ENCODE assay signal across 1 cellular context in the genomic region with DNA sequence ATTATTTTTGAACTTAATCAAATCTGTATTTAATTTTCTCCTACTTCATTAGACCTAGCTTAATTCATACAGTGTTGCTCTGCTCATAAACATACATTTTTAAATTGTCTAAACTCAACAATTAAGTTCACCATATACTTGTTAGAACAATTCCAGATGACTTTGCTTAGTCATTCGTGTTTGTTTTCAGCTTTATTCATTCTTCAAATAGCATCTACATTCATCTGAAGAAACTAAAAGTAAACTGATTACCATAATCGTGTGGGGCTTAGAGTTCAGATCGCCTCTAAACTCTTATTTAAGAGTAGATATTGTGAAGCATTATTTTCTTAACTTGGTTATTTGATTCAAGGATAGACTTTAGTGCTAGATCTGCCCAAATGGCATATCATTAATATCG.
TF ChIP-seq lines count a peak whose summit lies in the region.

No MANE protein-coding gene starts in this region.

TF ChIP-seq in IMR-90, 13 proteins besides CTCF, POLR2A, EP300 and RAD21:
- no peak for TF ChIP-seq MAZ (IDR thresholded peaks at IDR 0.05; ENCODE audit: borderline replicate concordance, low read depth, low read length)
- no peak for TF ChIP-seq CHD1 (IDR thresholded peaks at IDR 0.05; ENCODE audit: low read depth, low read length)
- no peak for TF ChIP-seq SMC3 (IDR thresholded peaks at IDR 0.05; ENCODE audit: low read depth, low read length)
- TF ChIP-seq MXI1 (IDR thresholded peaks at IDR 0.05; ENCODE audit: borderline replicate concordance, low read depth, low read length): no peak
- no peak for TF ChIP-seq NFE2L2 (IDR thresholded peaks at IDR 0.05; ENCODE audit: low read depth, low read length)
- no peak for TF ChIP-seq RFX5 (IDR thresholded peaks at IDR 0.05; ENCODE audit: low read depth, low read length)
- no peak for TF ChIP-seq RCOR1 (IDR thresholded peaks at IDR 0.05; ENCODE audit: insufficient replicate concordance, low read length)
- no peak for TF ChIP-seq MAFK (IDR thresholded peaks at IDR 0.05; ENCODE audit: low read depth, low read length)
- no peak for TF ChIP-seq CEBPB (IDR thresholded peaks at IDR 0.05; ENCODE audit: low read depth, low read length)
- no peak for TF ChIP-seq BHLHE40 (IDR thresholded peaks at IDR 0.05; ENCODE audit: low read depth, low read length)
- TF ChIP-seq, protein P1, sequence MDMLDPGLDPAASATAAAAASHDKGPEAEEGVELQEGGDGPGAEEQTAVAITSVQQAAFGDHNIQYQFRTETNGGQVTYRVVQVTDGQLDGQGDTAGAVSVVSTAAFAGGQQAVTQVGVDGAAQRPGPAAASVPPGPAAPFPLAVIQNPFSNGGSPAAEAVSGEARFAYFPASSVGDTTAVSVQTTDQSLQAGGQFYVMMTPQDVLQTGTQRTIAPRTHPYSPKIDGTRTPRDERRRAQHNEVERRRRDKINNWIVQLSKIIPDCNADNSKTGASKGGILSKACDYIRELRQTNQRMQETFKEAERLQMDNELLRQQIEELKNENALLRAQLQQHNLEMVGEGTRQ (IDR thresholded peaks at IDR 0.05; ENCODE audit: low read depth, low read length): no peak
